ENCODE assay signal across 26 cellular contexts in the genomic region with DNA sequence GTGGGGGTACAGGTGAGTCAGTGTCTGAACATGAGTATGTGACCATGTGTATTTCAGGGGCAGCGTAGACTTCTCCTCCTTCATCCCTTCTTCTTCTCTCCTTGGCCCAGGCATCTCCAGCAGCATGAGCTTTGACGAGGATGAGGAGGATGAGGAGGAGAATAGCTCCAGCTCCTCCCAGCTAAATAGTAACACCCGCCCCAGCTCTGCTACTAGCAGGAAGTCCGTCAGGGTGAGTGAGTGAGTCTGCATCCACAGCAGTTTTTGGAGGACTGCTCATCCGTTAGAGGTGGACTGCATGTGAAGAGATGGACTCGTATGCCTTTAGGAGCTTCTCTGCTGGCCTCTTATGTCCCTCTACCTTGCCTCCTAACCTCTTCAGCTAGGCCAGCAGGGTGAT. TPM values are rescaled to one million over a fixed set of nuclear protein-coding genes. Genes with fewer than 3 reads are reported as not detected.
DNase-seq lines count a peak whose midpoint lies in the region; TF ChIP-seq lines count a peak whose summit lies in the region.
"Had no signal": no experiment of that assay in that cellular context is flagged by ENCODE, and none has a peak within 500 bp of the region (broad histone marks: within the 10 kb centered on the region; RNA-seq: fewer than 3 reads in every experiment).

No MANE protein-coding gene starts in this region.

- POLR2A ChIA-PET in HEK293 (lab: Yijun Ruan, JAX): no interaction called here

- H3K4me3 ChIP-seq in HEK293 (ENCODE audit: low read depth, low read length): no peak overlapping the region
- H3K4me3 ChIP-seq in osteoblast (ENCODE audit: insufficient read depth, low read length): no peak overlapping the region
- H3K4me3 ChIP-seq: A549, GM12878 had no signal

- H3K9me3 Mint-ChIP-seq in type B pancreatic cell: no peaks in the 10 kb centered on the region
- H3K9me3 Mint-ChIP-seq: CD4-positive, alpha-beta memory T cell; IgD-negative memory B cell had no signal

- H3K27me3 ChIP-seq in osteoblast (ENCODE audit: insufficient read depth, low read length): no peaks in the 10 kb centered on the region

- H3K79me2 ChIP-seq in osteoblast (ENCODE audit: insufficient read depth, low read length): no peaks in the 10 kb centered on the region

- no peak overlapping the region for H3K27ac Mint-ChIP-seq in type B pancreatic cell

- H3K4me1 ChIP-seq in HEK293 (ENCODE audit: control insufficient read depth, insufficient read depth, low read length) (no peaks in the 10 kb centered on the region), osteoblast (ENCODE audit: insufficient read depth, low read length) (peaks cover 23% of the 10 kb centered on the region)
- H3K4me1 ChIP-seq: A549 had no signal

- H3K9me3 ChIP-seq in HEK293 (ENCODE audit: control insufficient read depth, insufficient read depth, low read depth, low read length) (no peaks in the 10 kb centered on the region), osteoblast (ENCODE audit: low read depth, low read length) (no peaks in the 10 kb centered on the region)
- H3K9me3 ChIP-seq: A549 had no signal

- no peak overlapping the region for H3K4me2 ChIP-seq in osteoblast (ENCODE audit: insufficient read depth, low read length)
- H3K4me2 ChIP-seq: A549, KMS-11 had no signal

- H2AFZ ChIP-seq in osteoblast (ENCODE audit: low read length): no peak overlapping the region

- peaks cover 12% of the 10 kb centered on the region for H3K4me1 Mint-ChIP-seq in type B pancreatic cell (ENCODE audit: unreplicated experiment)

- TF ChIP-seq CTCF in GM10266 (IDR thresholded peaks at IDR 0.05; ENCODE audit: control insufficient read depth, insufficient read depth, low read depth, missing control alignments): no peak
- TF ChIP-seq CTCF in HEK293 (tag by site-specific recombination; IDR thresholded peaks at IDR 0.05): no peak
- no peak for TF ChIP-seq CTCF in osteoblast (IDR thresholded peaks at IDR 0.05; ENCODE audit: extremely low read depth, low read depth, low read length)
- TF ChIP-seq CTCF in type B pancreatic cell (conservative IDR thresholded peaks at IDR 0.05): no peak

- peaks cover 15% of the 10 kb centered on the region for H4K20me1 ChIP-seq in osteoblast (ENCODE audit: insufficient read depth, low read length)

- no peaks in the 10 kb centered on the region for H3K27me3 Mint-ChIP-seq in type B pancreatic cell
- H3K27me3 Mint-ChIP-seq: CD4-positive, alpha-beta memory T cell; IgD-negative memory B cell had no signal

- H3K36me3 Mint-ChIP-seq in type B pancreatic cell: peaks cover 12% of the 10 kb centered on the region
- H3K36me3 Mint-ChIP-seq: IgD-negative memory B cell had no signal

- CTCF ChIA-PET in HEK293 (lab: Yijun Ruan, JAX): interaction anchor here (0.5 to 19.6 kb wide), 5 partner anchors 11 to 204 kb away, joined by 3 to 532 read pairs (median 4); a partner anchor contains a TSS

- no peak overlapping the region for H3K27ac ChIP-seq in HEK293 (ENCODE audit: extremely low read depth, low read depth, low read length)
- no peak overlapping the region for H3K27ac ChIP-seq in osteoblast (ENCODE audit: low read depth, low read length)
- H3K27ac ChIP-seq: A549, KMS-11 had no signal

- no peak overlapping the region for H3K4me3 Mint-ChIP-seq in type B pancreatic cell
- H3K4me3 Mint-ChIP-seq: CD4-positive, alpha-beta memory T cell; IgD-negative memory B cell had no signal

- DNase-seq in GM10266 (ENCODE audit: extremely low spot score) (peak; percentile 13), osteoblast (ENCODE audit: insufficient read length, low spot score, missing footprints) (peak; percentile 66), type B pancreatic cell (ENCODE audit: extremely low spot score, unreplicated experiment) (peak; percentile 25), cerebellar cortex (ENCODE audit: low spot score) (no peak), LoVo (ENCODE audit: low spot score) (no peak), HuH-7.5 (ENCODE audit: low spot score) (no peak)
- DNase-seq: AML-193; C1 segment of cervical spinal cord; CD4-positive, alpha-beta memory T cell; COR-L47; DMS53; GOT3; HCEC 1CT; NCI-H1048; NCI-H1417; NCI-H1694; NCI-H2029 treated with DMSO at 0.1 percent for 48 hours; NCI-H446 treated with DMSO at 0.1 percent for 48 hours; NCI-H526; RPMI8226; SHP77 had no signal

- H3K36me3 ChIP-seq in HEK293 (ENCODE audit: control insufficient read depth in 2 of 2, insufficient read depth in 1 of 2, low read length in 2 of 2): peaks cover 0 to 100% of the 10 kb centered on the region in 2 experiments; a peak in 1 of 3 replicates
- H3K36me3 ChIP-seq in osteoblast (ENCODE audit: insufficient read depth, low read length): peaks cover 28% of the 10 kb centered on the region

TF ChIP-seq in HEK293, 187 proteins besides CTCF, POLR2A, EP300 and RAD21:
- TF ChIP-seq, protein P1, sequence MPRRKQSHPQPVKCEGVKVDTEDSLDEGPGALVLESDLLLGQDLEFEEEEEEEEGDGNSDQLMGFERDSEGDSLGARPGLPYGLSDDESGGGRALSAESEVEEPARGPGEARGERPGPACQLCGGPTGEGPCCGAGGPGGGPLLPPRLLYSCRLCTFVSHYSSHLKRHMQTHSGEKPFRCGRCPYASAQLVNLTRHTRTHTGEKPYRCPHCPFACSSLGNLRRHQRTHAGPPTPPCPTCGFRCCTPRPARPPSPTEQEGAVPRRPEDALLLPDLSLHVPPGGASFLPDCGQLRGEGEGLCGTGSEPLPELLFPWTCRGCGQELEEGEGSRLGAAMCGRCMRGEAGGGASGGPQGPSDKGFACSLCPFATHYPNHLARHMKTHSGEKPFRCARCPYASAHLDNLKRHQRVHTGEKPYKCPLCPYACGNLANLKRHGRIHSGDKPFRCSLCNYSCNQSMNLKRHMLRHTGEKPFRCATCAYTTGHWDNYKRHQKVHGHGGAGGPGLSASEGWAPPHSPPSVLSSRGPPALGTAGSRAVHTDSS (tag by site-specific recombination; IDR thresholded peaks at IDR 0.05): peak; percentile 55
- TF ChIP-seq ZNF521 (tag by site-specific recombination; IDR thresholded peaks at IDR 0.05): no peak

RNA-seq across cellular contexts. Expression of a gene that starts 15.6 kb away (rescaled TPM):
- total RNA-seq in osteoblast: 19.2 and 23.5 TPM in 2 replicates
- 11.5 and 28.8 TPM in 2 replicates for total RNA-seq in type B pancreatic cell (ENCODE audit: low replicate concordance)
- total RNA-seq: GM12878 had no signal

Comparison
In these comparisons a context has a peak if more than half of its experiments do, and no peak if none do; other contexts are left out.
1. DNase-seq: peak in GM10266 (single experiment), osteoblast (single experiment) and type B pancreatic cell (single experiment); none in cerebellar cortex (single experiment), LoVo (single experiment) and HuH-7.5 (single experiment).